Comparison of ENCODE assay signal across 17 cellular contexts in genomic region chr15:25179673-25180511, GRCh38.
DNase-seq lines count a peak whose midpoint lies in the region; ATAC-seq, FAIRE-seq and TF ChIP-seq lines count a peak whose summit lies in the region.
"Had no signal": no experiment of that assay in that cellular context is flagged by ENCODE, and none has a peak within 500 bp of the region (broad histone marks: within the 10 kb centered on the region; RNA-seq: fewer than 3 reads in every experiment).

No MANE protein-coding gene starts in this region.

- no peaks in the 10 kb centered on the region for H3K9me3 ChIP-seq in right lobe of liver
- peaks cover 99% of the 10 kb centered on the region for H3K9me3 ChIP-seq in HepG2 (ENCODE audit: low read length)

- no peak for ATAC-seq in right lobe of liver
- ATAC-seq in HepG2 = no peak
- no peak for ATAC-seq in Right ventricle myocardium inferior
- no peak for ATAC-seq in omental fat pad (ENCODE audit: low FRiP score)
- no peak for ATAC-seq in HG02970 (IDR thresholded peaks at IDR 0.05; ENCODE audit: low FRiP score, unreplicated experiment)
- ATAC-seq in esophagus mucosa = no peak
- ATAC-seq: activated naive CD8-positive, alpha-beta T cell treated with anti-CD3 and anti-CD28 coated beads, Interleukin-2, amount 50 U/mL, for 24 hours had no signal

- TF ChIP-seq RAD21 in HepG2 (CRISPR knock-in tag; IDR thresholded peaks at IDR 0.05) = no peak

- no peak for TF ChIP-seq EP300 in HepG2 (IDR thresholded peaks at IDR 0.05; ENCODE audit: low read depth in 2 of 2, low read length in 2 of 2)
- TF ChIP-seq EP300 in HepG2 (CRISPR knock-in tag; IDR thresholded peaks at IDR 0.05; ENCODE audit: borderline replicate concordance) = no peak

- in situ Hi-C loops in HepG2 (cut with HindIII; ENCODE audit: extremely low pct_ligation_motif_present, low pct_unique_long_range_greater_than_20kb) = no loop called here

- H3K4me2 ChIP-seq in HepG2 (ENCODE audit: low read depth, low read length) = no peak overlapping the region

- TF ChIP-seq POLR2A in right lobe of liver (IDR thresholded peaks at IDR 0.05) (no peak), HepG2 (IDR thresholded peaks at IDR 0.05; ENCODE audit: insufficient read depth in 1 of 2, low read depth in 2 of 2, low read length in 2 of 2) (no peak)

- FAIRE-seq in HepG2 (lab: Jason Lieb, UNC) = no peak
- FAIRE-seq: GM18507 had no signal

- H3K4me3 ChIP-seq in right lobe of liver = no peak overlapping the region
- H3K4me3 ChIP-seq in HepG2 (replicated peaks in 1 of 3; ENCODE audit: insufficient read depth in 1 of 3, low read depth in 2 of 3, low read length in 3 of 3) = no peak overlapping the region

- no peak for TF ChIP-seq CTCF in right lobe of liver (IDR thresholded peaks at IDR 0.05)
- TF ChIP-seq CTCF in HepG2 (CRISPR knock-in tag; IDR thresholded peaks at IDR 0.05) = no peak
- no peak for TF ChIP-seq CTCF in omental fat pad (IDR thresholded peaks at IDR 0.05)

- no peaks in the 10 kb centered on the region for H3K79me2 ChIP-seq in HepG2 (ENCODE audit: insufficient read depth, low read length)

- BruUV-seq in HepG2 (replicated peaks; lab: Mats Ljungman, UMichigan) = no TSS peak

- H3K9ac ChIP-seq in HepG2 (ENCODE audit: insufficient read depth, low read depth, low read length) = no peak overlapping the region

- no peaks in the 10 kb centered on the region for H3K36me3 ChIP-seq in right lobe of liver
- no peaks in the 10 kb centered on the region for H3K36me3 ChIP-seq in HepG2 (replicated peaks in 1 of 2; ENCODE audit: control insufficient read depth in 1 of 2, insufficient read depth in 2 of 2, low read length in 2 of 2)
- H3K36me3 ChIP-seq: neutrophil, WERI-Rb-1 had no signal

- 70% methylated on average over 3 of the region's 14 CpGs for WGBS in right lobe of liver (ENCODE audit: insufficient coverage, low coverage, low lambda C conversion rate, missing lambda C conversion rate)
- WGBS in HepG2 (ENCODE audit: low lambda C conversion rate) = 28% methylated on average over 7 of the region's 14 CpGs

- no peaks in the 10 kb centered on the region for H4K20me1 ChIP-seq in HepG2 (ENCODE audit: insufficient read depth, low read length)

- POLR2A ChIA-PET in HepG2 (lab: Yijun Ruan, JAX) = no interaction called here

- peak; percentile 3 to 39 (median 13) for DNase-seq in right lobe of liver
- no peak for DNase-seq in HepG2 (ENCODE audit: low spot score)
- DNase-seq in Right ventricle myocardium inferior (ENCODE audit: missing footprints) = peak; percentile 53
- peak; percentile 17 for DNase-seq in omental fat pad (ENCODE audit: low spot score)
- DNase-seq in ureter (ENCODE audit: low spot score) = peak; percentile 31
- DNase-seq in stimulated activated naive CD4-positive, alpha-beta T cell (lab: John Stamatoyannopoulos, UW) = no peak
- DNase-seq: activated naive CD8-positive, alpha-beta T cell treated with anti-CD3 and anti-CD28 coated beads, Interleukin-2, amount 50 U/mL, for 24 hours; central memory CD4-positive, alpha-beta T cell; foreskin melanocyte; immature natural killer cell; NCI-H2029 treated with DMSO at 0.1 percent for 48 hours; NCI-H82 had no signal

- H3K4me1 ChIP-seq in right lobe of liver (no peaks in the 10 kb centered on the region), HepG2 (ENCODE audit: insufficient read depth, low read length) (no peaks in the 10 kb centered on the region)

- intact Hi-C loops in right lobe of liver (cut with DNase I) (no loop called here), HepG2 (cut with micrococcal nuclease; ENCODE audit: unreplicated experiment) (no loop called here), Right ventricle myocardium inferior (cut with DNase I) (no loop called here)

- CTCF ChIA-PET in HepG2 (lab: Yijun Ruan, JAX; ENCODE audit: low intra/inter-chr PET ratio, low total read pairs) = no interaction called here

- H3K27ac ChIP-seq in right lobe of liver = no peak overlapping the region
- no peak overlapping the region for H3K27ac ChIP-seq in HepG2 (ENCODE audit: extremely low read length, insufficient read depth, low read length)
- H3K27ac ChIP-seq: neutrophil, WERI-Rb-1 had no signal

- H2AFZ ChIP-seq in HepG2 (ENCODE audit: low read length) = no peak overlapping the region

- H3K27me3 ChIP-seq in right lobe of liver = no peaks in the 10 kb centered on the region
- H3K27me3 ChIP-seq in HepG2 (ENCODE audit: control insufficient read depth in 1 of 2, insufficient read depth in 2 of 2, low read length in 2 of 2) = no peaks in the 10 kb centered on the region; a peak in 1 of 5 replicates
- H3K27me3 ChIP-seq: neutrophil had no signal

TF ChIP-seq in HepG2, 621 proteins besides CTCF, POLR2A, EP300 and RAD21:
- TF ChIP-seq TBP (CRISPR knock-in tag; IDR thresholded peaks at IDR 0.05) (no peak), IKZF4 (CRISPR knock-in tag; IDR thresholded peaks at IDR 0.05; ENCODE audit: borderline replicate concordance, low read depth, not compliant biosample characterization) (no peak), GATA4 (IDR thresholded peaks at IDR 0.05; ENCODE audit: borderline replicate concordance, low read depth) (no peak), PRDM15 (CRISPR knock-in tag; IDR thresholded peaks at IDR 0.05) (no peak), CCDC6 (CRISPR knock-in tag; IDR thresholded peaks at IDR 0.05) (no peak)
TF ChIP-seq in HepG2: peak in this region for 0.

Comparison
In these comparisons a context has a peak if more than half of its experiments do, and no peak if none do; other contexts are left out.
1. DNase-seq: peak in right lobe of liver (3 of 3), Right ventricle myocardium inferior (single experiment), omental fat pad (single experiment) and ureter (single experiment); none in HepG2 (single experiment) and stimulated activated naive CD4-positive, alpha-beta T cell (0 of 6).